27 cellular contexts compared by ENCODE assay signal in the genomic region with DNA sequence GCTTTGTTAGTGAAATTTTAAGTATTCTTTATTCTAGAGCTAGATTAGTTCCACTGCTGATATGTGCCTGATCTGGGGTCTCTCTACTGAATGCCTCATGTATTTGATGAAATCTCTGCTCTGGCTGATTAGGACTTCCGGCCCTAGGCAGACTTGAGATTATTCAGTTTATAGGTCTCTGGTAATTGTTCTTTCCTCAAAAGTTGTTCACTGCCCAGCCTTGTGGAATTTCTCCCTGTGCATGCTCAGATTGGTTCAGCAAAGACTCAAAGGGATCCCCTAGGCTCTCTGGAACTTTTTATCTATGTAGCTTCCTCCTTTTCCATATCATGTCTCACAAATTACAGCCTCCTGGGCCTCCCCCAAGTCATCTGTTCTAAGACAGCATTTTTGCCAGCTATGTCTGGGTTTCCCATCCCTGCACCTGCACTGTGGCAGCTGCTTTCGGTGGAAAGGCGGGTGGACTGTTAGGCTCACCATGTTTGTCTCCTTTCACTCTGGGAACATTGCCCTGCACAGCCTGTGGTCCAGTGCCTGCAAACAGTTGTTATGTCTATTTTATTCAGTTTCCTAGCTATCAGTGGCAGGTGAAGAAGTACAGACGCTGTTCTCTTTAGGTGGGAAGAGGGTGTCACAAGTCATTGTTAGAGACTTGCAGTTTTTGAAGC.
DNase-seq lines count a peak whose midpoint lies in the region; ATAC-seq and TF ChIP-seq lines count a peak whose summit lies in the region.
"Had no signal": no experiment of that assay in that cellular context is flagged by ENCODE, and none has a peak within 500 bp of the region (broad histone marks: within the 10 kb centered on the region; RNA-seq: fewer than 3 reads in every experiment).

No MANE protein-coding gene starts in this region.

- H3K4me1 Mint-ChIP-seq in glutamatergic neuron (ENCODE audit: low read depth, unreplicated experiment), result peaks cover 46% of the 10 kb centered on the region

- no peak overlapping the region for H2AFZ ChIP-seq in PC-9

- H3F3A ChIP-seq in PC-9 (ENCODE audit: insufficient read depth, low read depth), result no peaks in the 10 kb centered on the region

- 70% methylated on average over 4 of the region's 4 CpGs for WGBS in right cardiac atrium

- peaks cover 6% of the 10 kb centered on the region; the same call in 1 of the 2 replicates for H3K79me2 ChIP-seq in PC-9 (ENCODE audit: low read depth)

- intact Hi-C loops in right cardiac atrium (cut with DNase I) (loop anchor here in 1 of 4 donors (10.0 kb wide), 2 partner anchors 155 to 615 kb away; partner anchors contain the start of gene CDYL), Right ventricle myocardium superior (cut with DNase I) (loop anchor here (10.0 kb wide), 2 partner anchors 155 to 615 kb away; partner anchors contain the start of gene CDYL), PC-9 (cut with micrococcal nuclease; ENCODE audit: unreplicated experiment) (no loop called here)

- H3K36me3 ChIP-seq in PC-9 (ENCODE audit: low read depth), result no peaks in the 10 kb centered on the region
- H3K36me3 ChIP-seq: brain microvascular endothelial cell, colonic mucosa, sigmoid colon, uterus had no signal

- no peaks in the 10 kb centered on the region for H3K9me2 ChIP-seq in PC-9 (ENCODE audit: insufficient read depth)

- no TSS peak for BruUV-seq in PC-9 (replicated peaks; lab: Mats Ljungman, UMichigan)

- peaks cover 13% of the 10 kb centered on the region for H3K9me3 Mint-ChIP-seq in glutamatergic neuron (ENCODE audit: unreplicated experiment)
- H3K9me3 Mint-ChIP-seq: activated naive CD8-positive, alpha-beta T cell treated with anti-CD3 and anti-CD28 coated beads, Interleukin-2, amount 50 U/mL, for 24 hours; IgD-negative memory B cell; nephron; T-helper 2 cell treated with Interferon-gamma antibody and Interleukin-4, amounts not matched to agents 5 μg/mL and 100 μg/mL, for 36 hours had no signal

- ATAC-seq in right cardiac atrium (no peak), Right ventricle myocardium superior (ENCODE audit: poor library complexity) (no peak), HG03457 (IDR thresholded peaks at IDR 0.05; ENCODE audit: unreplicated experiment) (no peak)
- ATAC-seq: activated naive CD8-positive, alpha-beta T cell treated with anti-CD3 and anti-CD28 coated beads, Interleukin-2, amount 50 U/mL, for 24 hours; Panc1 had no signal

- H3K27ac ChIP-seq in right cardiac atrium (ENCODE audit: low read length), result peak overlapping the region; percentile 6
- H3K27ac ChIP-seq in PC-9, result no peak overlapping the region
- H3K27ac ChIP-seq: brain microvascular endothelial cell, sigmoid colon, uterus had no signal

- DNase-seq in right cardiac atrium, result no peak
- no peak for DNase-seq in Right ventricle myocardium superior
- peak; percentile 53 for DNase-seq in RPMI8226
- no peak for DNase-seq in glutamatergic neuron
- DNase-seq in PC-9, result no peak
- DNase-seq in foreskin melanocyte, result no peak
- DNase-seq in mucosa of gallbladder (ENCODE audit: low spot score), result no peak
- DNase-seq: activated CD4-positive, alpha-beta T cell treated with anti-CD3 and anti-CD28 coated beads, Interleukin-2, amount 50 U/mL, for 48 hours; activated CD4-positive, CD25-positive, alpha-beta regulatory T cell; activated effector memory CD4-positive, alpha-beta T cell treated with Interleukin-2 at 50 U/mL for 16 hours; activated naive CD8-positive, alpha-beta T cell treated with anti-CD3 and anti-CD28 coated beads, Interleukin-2, amount 50 U/mL, for 24 hours; brain microvascular endothelial cell; colonic mucosa; DMS153; H7; mesendoderm; MM.1S; NCI-H1694 treated with DMSO at 0.1 percent for 48 hours; NCI-H2227 treated with DMSO at 0.1 percent for 48 hours; sigmoid colon; substantia nigra; uterus had no signal

- no peaks in the 10 kb centered on the region for H3K9me3 ChIP-seq in right cardiac atrium (ENCODE audit: control insufficient read depth, low read length)
- no peaks in the 10 kb centered on the region; the same call in 1 of the 2 replicates for H3K9me3 ChIP-seq in PC-9 (ENCODE audit: insufficient read depth, low read depth)
- H3K9me3 ChIP-seq: colonic mucosa, sigmoid colon, uterus had no signal

- POLR2A ChIA-PET in PC-9 (lab: Charles Lee; ENCODE audit: unreplicated experiment), result no interaction called here

- H3K4me2 ChIP-seq in PC-9, result no peak overlapping the region

- H3K4me3 ChIP-seq in right cardiac atrium (ENCODE audit: low read length) (no peak overlapping the region), PC-9 (no peak overlapping the region)
- H3K4me3 ChIP-seq: colonic mucosa, sigmoid colon, uterus had no signal

- H3K36me3 Mint-ChIP-seq in glutamatergic neuron (ENCODE audit: unreplicated experiment), result no peaks in the 10 kb centered on the region

- H4K20me1 ChIP-seq in PC-9 (ENCODE audit: insufficient read depth), result no peaks in the 10 kb centered on the region

- H3K27me3 ChIP-seq in right cardiac atrium (ENCODE audit: control insufficient read depth, insufficient read depth) (no peaks in the 10 kb centered on the region), PC-9 (ENCODE audit: insufficient read depth, low read depth) (no peaks in the 10 kb centered on the region)
- H3K27me3 ChIP-seq: brain microvascular endothelial cell, colonic mucosa, sigmoid colon, uterus had no signal

- peak overlapping the region; percentile 17 for H3K27ac Mint-ChIP-seq in glutamatergic neuron (ENCODE audit: unreplicated experiment)
- H3K27ac Mint-ChIP-seq: activated naive CD8-positive, alpha-beta T cell treated with anti-CD3 and anti-CD28 coated beads, Interleukin-2, amount 50 U/mL, for 24 hours; T-helper 2 cell treated with Interferon-gamma antibody and Interleukin-4, amounts not matched to agents 5 μg/mL and 100 μg/mL, for 36 hours had no signal

- H3K27me3 Mint-ChIP-seq in glutamatergic neuron (ENCODE audit: unreplicated experiment), result peaks cover 3% of the 10 kb centered on the region
- H3K27me3 Mint-ChIP-seq: activated naive CD8-positive, alpha-beta T cell treated with anti-CD3 and anti-CD28 coated beads, Interleukin-2, amount 50 U/mL, for 24 hours; IgD-negative memory B cell had no signal

- CTCF ChIA-PET in PC-9 (lab: Charles Lee), result no interaction called here

- no peak overlapping the region for H3K4me3 Mint-ChIP-seq in glutamatergic neuron (ENCODE audit: unreplicated experiment)
- H3K4me3 Mint-ChIP-seq: activated naive CD8-positive, alpha-beta T cell treated with anti-CD3 and anti-CD28 coated beads, Interleukin-2, amount 50 U/mL, for 24 hours; IgD-negative memory B cell; nephron; T-helper 2 cell treated with Interferon-gamma antibody and Interleukin-4, amounts not matched to agents 5 μg/mL and 100 μg/mL, for 36 hours had no signal

- peaks cover 15% of the 10 kb centered on the region for H3K4me1 ChIP-seq in right cardiac atrium (ENCODE audit: control insufficient read depth, insufficient read depth, low read length)
- peaks cover 18% of the 10 kb centered on the region for H3K4me1 ChIP-seq in PC-9 (replicated peaks; ENCODE audit: insufficient read depth)
- H3K4me1 ChIP-seq: uterus had no signal

- no peak for TF ChIP-seq CTCF in glutamatergic neuron (IDR thresholded peaks at IDR 0.05; ENCODE audit: partially characterized antibody, unreplicated experiment)
- TF ChIP-seq CTCF in PC-9 (conservative IDR thresholded peaks at IDR 0.05), result no peak
